Comparison of ENCODE assay signal across 3 cellular contexts in the genomic region with DNA sequence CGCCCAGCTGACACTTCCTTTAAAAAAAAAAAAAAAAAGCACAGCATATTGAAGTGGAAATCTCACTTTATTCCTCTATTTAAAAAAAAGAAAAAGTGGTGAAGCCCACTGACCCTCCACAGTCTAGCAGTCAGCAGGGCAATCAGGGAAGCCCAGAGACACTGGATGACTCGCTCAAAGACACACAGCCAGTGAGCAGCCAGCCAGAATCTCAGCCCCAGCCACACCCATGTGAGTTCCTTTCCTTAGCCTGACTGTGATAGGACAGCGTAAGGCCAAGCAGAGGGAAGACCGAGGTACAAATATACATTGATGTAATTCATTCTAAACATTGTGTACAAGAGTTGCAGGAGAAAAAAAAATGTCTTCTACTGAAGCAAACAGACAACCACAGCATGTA.
TF ChIP-seq lines count a peak whose summit lies in the region.

No MANE protein-coding gene starts in this region.

TF ChIP-seq in SK-N-SH treated with all-trans-retinoic acid at 6 μM for 48 hours, 23 proteins besides CTCF, POLR2A, EP300 and RAD21:
- TF ChIP-seq POU6F1 (CRISPR knock-in tag; IDR thresholded peaks at IDR 0.05; ENCODE audit: borderline replicate concordance, low read depth) (no peak), ZNF70 (CRISPR knock-in tag; IDR thresholded peaks at IDR 0.05) (no peak)

TF ChIP-seq in SK-N-SH, 30 proteins besides CTCF, POLR2A, EP300 and RAD21:
- TF ChIP-seq YY1 (IDR thresholded peaks at IDR 0.05; ENCODE audit: low read depth) (no peak), TEAD4 (IDR thresholded peaks at IDR 0.05; ENCODE audit: borderline replicate concordance, insufficient read depth) (no peak), GATA2 (CRISPR knock-in tag; IDR thresholded peaks at IDR 0.05) (no peak), PBX3 (IDR thresholded peaks at IDR 0.05) (no peak), FOSL2 (IDR thresholded peaks at IDR 0.05; ENCODE audit: borderline replicate concordance, low read depth) (no peak), GABPA (IDR thresholded peaks at IDR 0.05; ENCODE audit: low read depth) (no peak), FOXM1 (IDR thresholded peaks at IDR 0.05; ENCODE audit: low read depth) (no peak), NFIC (IDR thresholded peaks at IDR 0.05; ENCODE audit: borderline replicate concordance) (no peak), TAF1 (IDR thresholded peaks at IDR 0.05; ENCODE audit: borderline replicate concordance, low read depth, low read length) (no peak), RFX5 (IDR thresholded peaks at IDR 0.05; ENCODE audit: low read length) (no peak), MXI1 (IDR thresholded peaks at IDR 0.05; ENCODE audit: low read depth, low read length) (no peak), MEF2A (IDR thresholded peaks at IDR 0.05; ENCODE audit: borderline replicate concordance, low read depth) (no peak), USF1 (IDR thresholded peaks at IDR 0.05; ENCODE audit: borderline replicate concordance, low read depth) (no peak)
- TF ChIP-seq, protein P1, sequence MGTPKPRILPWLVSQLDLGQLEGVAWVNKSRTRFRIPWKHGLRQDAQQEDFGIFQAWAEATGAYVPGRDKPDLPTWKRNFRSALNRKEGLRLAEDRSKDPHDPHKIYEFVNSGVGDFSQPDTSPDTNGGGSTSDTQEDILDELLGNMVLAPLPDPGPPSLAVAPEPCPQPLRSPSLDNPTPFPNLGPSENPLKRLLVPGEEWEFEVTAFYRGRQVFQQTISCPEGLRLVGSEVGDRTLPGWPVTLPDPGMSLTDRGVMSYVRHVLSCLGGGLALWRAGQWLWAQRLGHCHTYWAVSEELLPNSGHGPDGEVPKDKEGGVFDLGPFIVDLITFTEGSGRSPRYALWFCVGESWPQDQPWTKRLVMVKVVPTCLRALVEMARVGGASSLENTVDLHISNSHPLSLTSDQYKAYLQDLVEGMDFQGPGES (IDR thresholded peaks at IDR 0.05; ENCODE audit: low read depth, low read length): no peak
- TF ChIP-seq, protein P2, sequence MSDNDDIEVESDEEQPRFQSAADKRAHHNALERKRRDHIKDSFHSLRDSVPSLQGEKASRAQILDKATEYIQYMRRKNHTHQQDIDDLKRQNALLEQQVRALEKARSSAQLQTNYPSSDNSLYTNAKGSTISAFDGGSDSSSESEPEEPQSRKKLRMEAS (IDR thresholded peaks at IDR 0.05; ENCODE audit: low read depth): no peak
- TF ChIP-seq, protein P3, sequence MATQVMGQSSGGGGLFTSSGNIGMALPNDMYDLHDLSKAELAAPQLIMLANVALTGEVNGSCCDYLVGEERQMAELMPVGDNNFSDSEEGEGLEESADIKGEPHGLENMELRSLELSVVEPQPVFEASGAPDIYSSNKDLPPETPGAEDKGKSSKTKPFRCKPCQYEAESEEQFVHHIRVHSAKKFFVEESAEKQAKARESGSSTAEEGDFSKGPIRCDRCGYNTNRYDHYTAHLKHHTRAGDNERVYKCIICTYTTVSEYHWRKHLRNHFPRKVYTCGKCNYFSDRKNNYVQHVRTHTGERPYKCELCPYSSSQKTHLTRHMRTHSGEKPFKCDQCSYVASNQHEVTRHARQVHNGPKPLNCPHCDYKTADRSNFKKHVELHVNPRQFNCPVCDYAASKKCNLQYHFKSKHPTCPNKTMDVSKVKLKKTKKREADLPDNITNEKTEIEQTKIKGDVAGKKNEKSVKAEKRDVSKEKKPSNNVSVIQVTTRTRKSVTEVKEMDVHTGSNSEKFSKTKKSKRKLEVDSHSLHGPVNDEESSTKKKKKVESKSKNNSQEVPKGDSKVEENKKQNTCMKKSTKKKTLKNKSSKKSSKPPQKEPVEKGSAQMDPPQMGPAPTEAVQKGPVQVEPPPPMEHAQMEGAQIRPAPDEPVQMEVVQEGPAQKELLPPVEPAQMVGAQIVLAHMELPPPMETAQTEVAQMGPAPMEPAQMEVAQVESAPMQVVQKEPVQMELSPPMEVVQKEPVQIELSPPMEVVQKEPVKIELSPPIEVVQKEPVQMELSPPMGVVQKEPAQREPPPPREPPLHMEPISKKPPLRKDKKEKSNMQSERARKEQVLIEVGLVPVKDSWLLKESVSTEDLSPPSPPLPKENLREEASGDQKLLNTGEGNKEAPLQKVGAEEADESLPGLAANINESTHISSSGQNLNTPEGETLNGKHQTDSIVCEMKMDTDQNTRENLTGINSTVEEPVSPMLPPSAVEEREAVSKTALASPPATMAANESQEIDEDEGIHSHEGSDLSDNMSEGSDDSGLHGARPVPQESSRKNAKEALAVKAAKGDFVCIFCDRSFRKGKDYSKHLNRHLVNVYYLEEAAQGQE (IDR thresholded peaks at IDR 0.05; ENCODE audit: low read depth, low read length): no peak
- TF ChIP-seq, protein P4, sequence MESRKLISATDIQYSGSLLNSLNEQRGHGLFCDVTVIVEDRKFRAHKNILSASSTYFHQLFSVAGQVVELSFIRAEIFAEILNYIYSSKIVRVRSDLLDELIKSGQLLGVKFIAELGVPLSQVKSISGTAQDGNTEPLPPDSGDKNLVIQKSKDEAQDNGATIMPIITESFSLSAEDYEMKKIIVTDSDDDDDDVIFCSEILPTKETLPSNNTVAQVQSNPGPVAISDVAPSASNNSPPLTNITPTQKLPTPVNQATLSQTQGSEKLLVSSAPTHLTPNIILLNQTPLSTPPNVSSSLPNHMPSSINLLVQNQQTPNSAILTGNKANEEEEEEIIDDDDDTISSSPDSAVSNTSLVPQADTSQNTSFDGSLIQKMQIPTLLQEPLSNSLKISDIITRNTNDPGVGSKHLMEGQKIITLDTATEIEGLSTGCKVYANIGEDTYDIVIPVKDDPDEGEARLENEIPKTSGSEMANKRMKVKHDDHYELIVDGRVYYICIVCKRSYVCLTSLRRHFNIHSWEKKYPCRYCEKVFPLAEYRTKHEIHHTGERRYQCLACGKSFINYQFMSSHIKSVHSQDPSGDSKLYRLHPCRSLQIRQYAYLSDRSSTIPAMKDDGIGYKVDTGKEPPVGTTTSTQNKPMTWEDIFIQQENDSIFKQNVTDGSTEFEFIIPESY (IDR thresholded peaks at IDR 0.05; ENCODE audit: borderline replicate concordance, low read depth): no peak

TF ChIP-seq in GM12878, 131 proteins besides CTCF, POLR2A, EP300 and RAD21:
- TF ChIP-seq CEBPB (IDR thresholded peaks at IDR 0.05; ENCODE audit: borderline replicate concordance in 1 of 2, low read depth in 2 of 2, low read length in 2 of 2) (no peak), STAT3 (IDR thresholded peaks at IDR 0.05; ENCODE audit: low read depth, low read length) (no peak), SPI1 (IDR thresholded peaks at IDR 0.05; ENCODE audit: borderline replicate concordance, insufficient read depth, low read depth, low read length) (no peak), ZNF24 (IDR thresholded peaks at IDR 0.05) (no peak), HDGF (IDR thresholded peaks at IDR 0.05) (no peak), HDAC2 (IDR thresholded peaks at IDR 0.05) (no peak), NFXL1 (IDR thresholded peaks at IDR 0.05; ENCODE audit: borderline replicate concordance) (no peak), ZNF622 (IDR thresholded peaks at IDR 0.05) (no peak), YBX1 (IDR thresholded peaks at IDR 0.05) (no peak), KLF5 (IDR thresholded peaks at IDR 0.05; ENCODE audit: partially characterized antibody) (no peak), RFX5 (IDR thresholded peaks at IDR 0.05; ENCODE audit: low read depth, low read length) (no peak), JUNB (IDR thresholded peaks at IDR 0.05) (no peak), IRF5 (IDR thresholded peaks at IDR 0.05; ENCODE audit: borderline replicate concordance) (no peak), MXI1 (IDR thresholded peaks at IDR 0.05; ENCODE audit: low read depth, low read length) (no peak)
